Comparison of ENCODE assay signal across 22 cellular contexts in genomic region chr14:50123062-50123461, GRCh38.
DNase-seq lines count a peak whose midpoint lies in the region; ATAC-seq lines count a peak whose summit lies in the region.
"Had no signal": no experiment of that assay in that cellular context is flagged by ENCODE, and none has a peak within 500 bp of the region (broad histone marks: within the 10 kb centered on the region; RNA-seq: fewer than 3 reads in every experiment).

No MANE protein-coding gene starts in this region.

- DNase-seq in COR-L47 (lab: John Stamatoyannopoulos, UW): peak; percentile 3
- DNase-seq in NCI-H2081 (lab: John Stamatoyannopoulos, UW): peak; percentile 65 to 87
- peak; percentile 75 for DNase-seq in pons (ENCODE audit: low spot score)
- no peak for DNase-seq in NCI-H2196 (lab: John Stamatoyannopoulos, UW; ENCODE audit: unreplicated experiment)
- no peak for DNase-seq in middle frontal gyrus (ENCODE audit: extremely low spot score, low spot score)
- DNase-seq: activated naive CD4-positive, alpha-beta T cell treated with anti-CD3 and anti-CD28 coated beads, Interleukin-2, amount 10 ng/mL, durations not matched to agents 7 days and 5 days; activated T-cell treated with anti-CD3 and anti-CD28 coated beads, Interleukin-2, amount 50 U/mL, for 1 hour; DMS153; GF-D8; head of caudate nucleus; left lung; NCI-H1105; NCI-H2171; OCI-M1; SHP77; T-helper 1 cell; testis had no signal

- no peak for ATAC-seq in HG02763 (IDR thresholded peaks at IDR 0.05; ENCODE audit: unreplicated experiment)
- ATAC-seq in GM21381 (IDR thresholded peaks at IDR 0.05; ENCODE audit: unreplicated experiment): no peak
- ATAC-seq: left lung had no signal

- peak overlapping the region; percentile 51 for H3K27ac ChIP-seq in cingulate gyrus (ENCODE audit: low read depth, low read length)
- H3K27ac ChIP-seq: HL-60, left lung, neutrophil, testis had no signal

Comparison
In these comparisons a context has a peak if more than half of its experiments do, and no peak if none do; other contexts are left out.
1. DNase-seq: peak in COR-L47 (single experiment), NCI-H2081 (2 of 2) and pons (single experiment); none in NCI-H2196 (single experiment) and middle frontal gyrus (single experiment).